ENCODE assay signal across 22 cellular contexts in the genomic region with DNA sequence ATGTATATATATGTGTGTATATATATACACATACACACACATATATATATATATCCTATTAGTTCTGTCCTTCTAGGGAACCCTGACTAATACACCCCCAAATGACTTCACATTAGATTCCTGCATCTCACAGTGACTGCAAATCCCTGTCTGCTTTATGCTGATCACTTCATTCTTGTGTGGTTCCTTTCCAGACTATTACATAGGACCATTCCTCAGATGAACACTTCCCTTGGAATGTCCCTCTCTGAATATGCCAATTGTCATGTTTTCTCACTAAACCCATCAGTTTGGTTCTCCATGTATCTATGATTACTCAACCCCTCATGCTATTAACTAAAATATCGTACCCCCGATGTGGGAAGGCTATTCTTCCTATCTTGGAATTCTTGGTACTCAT.
"Had no signal": no experiment of that assay in that cellular context is flagged by ENCODE, and none has a peak within 500 bp of the region (broad histone marks: within the 10 kb centered on the region; RNA-seq: fewer than 3 reads in every experiment).

No MANE protein-coding gene starts in this region.

- H3K4me3 ChIP-seq: ascending aorta, neural progenitor cell, ovary, psoas muscle, right lobe of liver, smooth muscle cell, stomach, testis, upper lobe of right lung had no signal

- H3K36me3 ChIP-seq: ascending aorta, neural progenitor cell, ovary, right lobe of liver, stomach, upper lobe of right lung had no signal

- H3K27ac ChIP-seq: ascending aorta, epithelial cell of prostate, neural progenitor cell, ovary, psoas muscle, right lobe of liver, stomach, testis, upper lobe of right lung had no signal

- H3K4me1 ChIP-seq: ascending aorta, psoas muscle, right lobe of liver, stomach, testis, upper lobe of right lung had no signal

- ATAC-seq: activated T-cell treated with anti-CD3 and anti-CD28 coated beads, Interleukin-2, amount 50 U/mL, for 72 hours; left lobe of liver; psoas muscle; right lobe of liver; upper lobe of right lung had no signal

- H3K4me2 ChIP-seq: neural progenitor cell, smooth muscle cell had no signal

- H3K27me3 ChIP-seq: ascending aorta, neural progenitor cell, ovary, right lobe of liver, stomach, testis, upper lobe of right lung had no signal

- H3K9ac ChIP-seq: neural progenitor cell had no signal

- H2AFZ ChIP-seq: neural progenitor cell had no signal

- H3K9me3 ChIP-seq: ascending aorta, ovary, psoas muscle, right lobe of liver, stomach, testis, upper lobe of right lung had no signal

- DNase-seq: activated CD4-positive, alpha-beta T cell treated with anti-CD3 and anti-CD28 coated beads, Interleukin-2, amount 50 U/mL, for 4 hours; activated effector memory CD4-positive, alpha-beta T cell treated with anti-CD3 and anti-CD28 coated beads, Interleukin-2, amount 50 U/mL, for 16 hours; activated naive CD4-positive, alpha-beta T cell treated with anti-CD3 and anti-CD28 coated beads, Interleukin-2, amount 50 U/mL, for 16 hours; activated T-cell treated with anti-CD3 and anti-CD28 coated beads, Interleukin-2, amount 50 U/mL, for 72 hours; endodermal cell; foreskin melanocyte; glutamatergic neuron; hypothalamus; islet precursor cell; naive B cell; ovary; psoas muscle; right lobe of liver; stimulated activated CD4-positive, alpha-beta T cell treated with anti-CD3 and anti-CD28 coated beads, Interleukin-4, amount 100 ng/mL, for 1 hour; stomach; testis; upper lobe of right lung had no signal
